ENCODE assay signal across 1 cellular context in the genomic region with DNA sequence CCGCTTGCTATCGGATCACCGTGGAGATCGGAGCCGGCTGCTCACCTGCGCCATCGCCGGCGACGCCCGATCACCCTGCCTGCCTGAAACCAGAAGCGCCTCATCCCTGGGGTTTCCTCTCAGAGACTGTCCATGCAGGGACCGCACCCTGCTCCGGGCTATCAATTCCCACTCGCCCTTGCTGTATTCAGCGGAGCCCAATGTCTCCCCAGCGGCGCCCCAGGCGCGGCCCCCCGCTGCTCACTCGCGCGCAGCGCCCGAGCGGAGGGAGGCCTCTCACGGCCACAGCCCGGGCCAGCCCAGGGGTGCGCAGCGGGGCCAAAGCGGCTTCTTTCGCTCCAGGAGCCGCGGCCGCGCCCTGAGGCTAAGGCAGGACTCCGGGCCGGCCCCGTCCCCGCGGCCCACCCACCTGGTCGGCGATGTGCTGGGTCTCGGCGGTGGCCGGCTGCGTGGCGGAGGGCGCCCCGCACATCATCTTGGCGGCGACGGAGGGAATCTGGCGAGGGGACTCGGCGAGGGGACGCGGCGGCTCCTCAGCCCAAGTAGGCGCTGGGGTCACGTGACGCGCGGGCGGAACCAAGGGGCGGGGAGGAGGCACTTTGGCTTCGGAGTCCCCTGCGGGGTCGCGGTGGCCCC.
TF ChIP-seq lines count a peak whose summit lies in the region.

A gene with protein sequence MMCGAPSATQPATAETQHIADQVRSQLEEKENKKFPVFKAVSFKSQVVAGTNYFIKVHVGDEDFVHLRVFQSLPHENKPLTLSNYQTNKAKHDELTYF (minus strand): TSS at position 514 of the 636 bp plus-strand sequence. CDS start 39 bp downstream, at position 475.

TF ChIP-seq in GM12878, 131 proteins besides CTCF, POLR2A, EP300 and RAD21 (continues in another document):
- TF ChIP-seq MTA3 (IDR thresholded peaks at IDR 0.05; ENCODE audit: borderline replicate concordance, low read length) = no peak
- no peak for TF ChIP-seq HDGF (IDR thresholded peaks at IDR 0.05)
- no peak for TF ChIP-seq CUX1 (IDR thresholded peaks at IDR 0.05; ENCODE audit: insufficient replicate concordance, low read depth, low read length)
- TF ChIP-seq, protein P1, sequence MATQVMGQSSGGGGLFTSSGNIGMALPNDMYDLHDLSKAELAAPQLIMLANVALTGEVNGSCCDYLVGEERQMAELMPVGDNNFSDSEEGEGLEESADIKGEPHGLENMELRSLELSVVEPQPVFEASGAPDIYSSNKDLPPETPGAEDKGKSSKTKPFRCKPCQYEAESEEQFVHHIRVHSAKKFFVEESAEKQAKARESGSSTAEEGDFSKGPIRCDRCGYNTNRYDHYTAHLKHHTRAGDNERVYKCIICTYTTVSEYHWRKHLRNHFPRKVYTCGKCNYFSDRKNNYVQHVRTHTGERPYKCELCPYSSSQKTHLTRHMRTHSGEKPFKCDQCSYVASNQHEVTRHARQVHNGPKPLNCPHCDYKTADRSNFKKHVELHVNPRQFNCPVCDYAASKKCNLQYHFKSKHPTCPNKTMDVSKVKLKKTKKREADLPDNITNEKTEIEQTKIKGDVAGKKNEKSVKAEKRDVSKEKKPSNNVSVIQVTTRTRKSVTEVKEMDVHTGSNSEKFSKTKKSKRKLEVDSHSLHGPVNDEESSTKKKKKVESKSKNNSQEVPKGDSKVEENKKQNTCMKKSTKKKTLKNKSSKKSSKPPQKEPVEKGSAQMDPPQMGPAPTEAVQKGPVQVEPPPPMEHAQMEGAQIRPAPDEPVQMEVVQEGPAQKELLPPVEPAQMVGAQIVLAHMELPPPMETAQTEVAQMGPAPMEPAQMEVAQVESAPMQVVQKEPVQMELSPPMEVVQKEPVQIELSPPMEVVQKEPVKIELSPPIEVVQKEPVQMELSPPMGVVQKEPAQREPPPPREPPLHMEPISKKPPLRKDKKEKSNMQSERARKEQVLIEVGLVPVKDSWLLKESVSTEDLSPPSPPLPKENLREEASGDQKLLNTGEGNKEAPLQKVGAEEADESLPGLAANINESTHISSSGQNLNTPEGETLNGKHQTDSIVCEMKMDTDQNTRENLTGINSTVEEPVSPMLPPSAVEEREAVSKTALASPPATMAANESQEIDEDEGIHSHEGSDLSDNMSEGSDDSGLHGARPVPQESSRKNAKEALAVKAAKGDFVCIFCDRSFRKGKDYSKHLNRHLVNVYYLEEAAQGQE (IDR thresholded peaks at IDR 0.05; ENCODE audit: low read depth, low read length) = no peak
- peak; percentile 75; the same call in 1 of the 2 replicates for TF ChIP-seq RB1 (IDR thresholded peaks at IDR 0.05; ENCODE audit: borderline replicate concordance)
- TF ChIP-seq, protein P2, sequence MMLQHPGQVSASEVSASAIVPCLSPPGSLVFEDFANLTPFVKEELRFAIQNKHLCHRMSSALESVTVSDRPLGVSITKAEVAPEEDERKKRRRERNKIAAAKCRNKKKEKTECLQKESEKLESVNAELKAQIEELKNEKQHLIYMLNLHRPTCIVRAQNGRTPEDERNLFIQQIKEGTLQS (IDR thresholded peaks at IDR 0.05; ENCODE audit: borderline replicate concordance, extremely low read depth, low read depth, low read length) = peak; percentile 70
- TF ChIP-seq BCL3 (IDR thresholded peaks at IDR 0.05; ENCODE audit: borderline replicate concordance, insufficient read depth, low read depth, low read length, poor library complexity, severe bottlenecking) = no peak
- TF ChIP-seq RAD51 (IDR thresholded peaks at IDR 0.05) = peak; percentile 92
- TF ChIP-seq RCOR1 (conservative IDR thresholded peaks at IDR 0.05; ENCODE audit: low read depth, low read length) = no peak
- no peak for TF ChIP-seq IRF5 (IDR thresholded peaks at IDR 0.05; ENCODE audit: borderline replicate concordance)
- no peak for TF ChIP-seq IRF4 (IDR thresholded peaks at IDR 0.05; ENCODE audit: low read depth, low read length)
- no peak for TF ChIP-seq YBX1 (IDR thresholded peaks at IDR 0.05)
- TF ChIP-seq MTA2 (IDR thresholded peaks at IDR 0.05; ENCODE audit: low read depth) = no peak
- no peak for TF ChIP-seq NR2F1 (conservative IDR thresholded peaks at IDR 0.05)
- TF ChIP-seq CBFB (IDR thresholded peaks at IDR 0.05; ENCODE audit: low read depth) = no peak
- TF ChIP-seq TARDBP (IDR thresholded peaks at IDR 0.05; ENCODE audit: borderline replicate concordance) = no peak
- TF ChIP-seq NFIC (IDR thresholded peaks at IDR 0.05; ENCODE audit: low read depth, low read length) = no peak
- no peak for TF ChIP-seq CBX5 (IDR thresholded peaks at IDR 0.05; ENCODE audit: low read depth)
- no peak for TF ChIP-seq ELK1 (IDR thresholded peaks at IDR 0.05; ENCODE audit: low read depth, low read length)
- TF ChIP-seq TAF1 (IDR thresholded peaks at IDR 0.05; ENCODE audit: borderline replicate concordance, low read depth, low read length) = peak; percentile 71; the same call in 1 of the 2 replicates
- no peak for TF ChIP-seq JUNB (IDR thresholded peaks at IDR 0.05)
- TF ChIP-seq CBX3 (IDR thresholded peaks at IDR 0.05; ENCODE audit: borderline replicate concordance, low read depth) = no peak
- TF ChIP-seq MEF2B (IDR thresholded peaks at IDR 0.05; ENCODE audit: partially characterized antibody, poor library complexity, severe bottlenecking) = no peak
- TF ChIP-seq HCFC1 (IDR thresholded peaks at IDR 0.05; ENCODE audit: low read length) = no peak
- TF ChIP-seq, protein P3, sequence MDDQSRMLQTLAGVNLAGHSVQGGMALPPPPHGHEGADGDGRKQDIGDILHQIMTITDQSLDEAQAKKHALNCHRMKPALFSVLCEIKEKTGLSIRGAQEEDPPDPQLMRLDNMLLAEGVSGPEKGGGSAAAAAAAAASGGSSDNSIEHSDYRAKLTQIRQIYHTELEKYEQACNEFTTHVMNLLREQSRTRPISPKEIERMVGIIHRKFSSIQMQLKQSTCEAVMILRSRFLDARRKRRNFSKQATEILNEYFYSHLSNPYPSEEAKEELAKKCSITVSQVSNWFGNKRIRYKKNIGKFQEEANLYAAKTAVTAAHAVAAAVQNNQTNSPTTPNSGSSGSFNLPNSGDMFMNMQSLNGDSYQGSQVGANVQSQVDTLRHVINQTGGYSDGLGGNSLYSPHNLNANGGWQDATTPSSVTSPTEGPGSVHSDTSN (IDR thresholded peaks at IDR 0.05; ENCODE audit: insufficient replicate concordance, low read depth, low read length) = no peak
- 0 out of 3 replicates have a peak, but pooled peaks have one; percentile 44 for TF ChIP-seq POU2F2 (IDR thresholded peaks at IDR 0.05; ENCODE audit: borderline replicate concordance, low read depth, low read length)
- TF ChIP-seq RFX5 (IDR thresholded peaks at IDR 0.05; ENCODE audit: low read depth, low read length) = no peak
- TF ChIP-seq, protein P4, sequence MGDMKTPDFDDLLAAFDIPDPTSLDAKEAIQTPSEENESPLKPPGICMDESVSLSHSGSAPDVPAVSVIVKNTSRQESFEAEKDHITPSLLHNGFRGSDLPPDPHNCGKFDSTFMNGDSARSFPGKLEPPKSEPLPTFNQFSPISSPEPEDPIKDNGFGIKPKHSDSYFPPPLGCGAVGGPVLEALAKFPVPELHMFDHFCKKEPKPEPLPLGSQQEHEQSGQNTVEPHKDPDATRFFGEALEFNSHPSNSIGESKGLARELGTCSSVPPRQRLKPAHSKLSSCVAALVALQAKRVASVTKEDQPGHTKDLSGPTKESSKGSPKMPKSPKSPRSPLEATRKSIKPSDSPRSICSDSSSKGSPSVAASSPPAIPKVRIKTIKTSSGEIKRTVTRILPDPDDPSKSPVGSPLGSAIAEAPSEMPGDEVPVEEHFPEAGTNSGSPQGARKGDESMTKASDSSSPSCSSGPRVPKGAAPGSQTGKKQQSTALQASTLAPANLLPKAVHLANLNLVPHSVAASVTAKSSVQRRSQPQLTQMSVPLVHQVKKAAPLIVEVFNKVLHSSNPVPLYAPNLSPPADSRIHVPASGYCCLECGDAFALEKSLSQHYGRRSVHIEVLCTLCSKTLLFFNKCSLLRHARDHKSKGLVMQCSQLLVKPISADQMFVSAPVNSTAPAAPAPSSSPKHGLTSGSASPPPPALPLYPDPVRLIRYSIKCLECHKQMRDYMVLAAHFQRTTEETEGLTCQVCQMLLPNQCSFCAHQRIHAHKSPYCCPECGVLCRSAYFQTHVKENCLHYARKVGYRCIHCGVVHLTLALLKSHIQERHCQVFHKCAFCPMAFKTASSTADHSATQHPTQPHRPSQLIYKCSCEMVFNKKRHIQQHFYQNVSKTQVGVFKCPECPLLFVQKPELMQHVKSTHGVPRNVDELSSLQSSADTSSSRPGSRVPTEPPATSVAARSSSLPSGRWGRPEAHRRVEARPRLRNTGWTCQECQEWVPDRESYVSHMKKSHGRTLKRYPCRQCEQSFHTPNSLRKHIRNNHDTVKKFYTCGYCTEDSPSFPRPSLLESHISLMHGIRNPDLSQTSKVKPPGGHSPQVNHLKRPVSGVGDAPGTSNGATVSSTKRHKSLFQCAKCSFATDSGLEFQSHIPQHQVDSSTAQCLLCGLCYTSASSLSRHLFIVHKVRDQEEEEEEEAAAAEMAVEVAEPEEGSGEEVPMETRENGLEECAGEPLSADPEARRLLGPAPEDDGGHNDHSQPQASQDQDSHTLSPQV (IDR thresholded peaks at IDR 0.05) = no peak
- peak; percentile 75 for TF ChIP-seq SMARCA5 (IDR thresholded peaks at IDR 0.05)
- no peak for TF ChIP-seq CEBPB (IDR thresholded peaks at IDR 0.05; ENCODE audit: borderline replicate concordance in 1 of 2, low read depth in 2 of 2, low read length in 2 of 2)
- no peak for TF ChIP-seq ATF2 (IDR thresholded peaks at IDR 0.05; ENCODE audit: low read length)
- TF ChIP-seq JUND (IDR thresholded peaks at IDR 0.05; ENCODE audit: low read depth, low read length) = peak; percentile 88; the same call in 1 of the 2 replicates
- no peak for TF ChIP-seq RBBP5 (conservative IDR thresholded peaks at IDR 0.05)
- TF ChIP-seq ZBED1 (IDR thresholded peaks at IDR 0.05; ENCODE audit: borderline replicate concordance) = no peak
